In genomic region chr20:45053441-45054351, GRCh38 we compare ENCODE assay signal across 9 cellular contexts. TPM values are rescaled to one million over a fixed set of nuclear protein-coding genes. Genes with fewer than 3 reads are reported as not detected.
A peak's percentile ranks its signal among the peaks of the same experiment; 100 is the strongest.
DNase-seq lines count a peak whose midpoint lies in the region; ATAC-seq and TF ChIP-seq lines count a peak whose summit lies in the region.
"Had no signal": no experiment of that assay in that cellular context is flagged by ENCODE, and none has a peak within 500 bp of the region (broad histone marks: within the 10 kb centered on the region; RNA-seq: fewer than 3 reads in every experiment).

No MANE protein-coding gene starts in this region.

- peaks cover 84% of the 10 kb centered on the region for H3K4me1 Mint-ChIP-seq in activated CD8-positive, alpha-beta T cell treated with anti-CD3 and anti-CD28 coated beads for 36 hours (ENCODE audit: low read depth)
- peaks cover 50% of the 10 kb centered on the region for H3K4me1 Mint-ChIP-seq in memory B cell

- no peaks in the 10 kb centered on the region for H3K9me3 ChIP-seq in AG04450 (ENCODE audit: control insufficient read depth, insufficient read depth, low read length)

- intact Hi-C loops in activated CD8-positive, alpha-beta T cell treated with anti-CD3 and anti-CD28 coated beads for 36 hours (cut with micrococcal nuclease): no loop called here

- CTCF ChIA-PET in AG04450 (lab: Charles Lee): interaction anchor here (1.8 to 7.4 kb wide), 4 partner anchors 11 to 237 kb away, joined by 6 to 69 read pairs (median 22); no protein-coding TSS in a partner anchor
- CTCF ChIA-PET in activated CD8-positive, alpha-beta T cell treated with anti-CD3 and anti-CD28 coated beads for 36 hours (lab: Charles Lee): interaction anchor here (1.9 to 10.8 kb wide), 5 partner anchors 11 to 42 kb away, joined by 4 to 111 read pairs (median 9); no protein-coding TSS in a partner anchor

- TF ChIP-seq CTCF in AG04450 (IDR thresholded peaks at IDR 0.05; ENCODE audit: low read depth, low read length): no peak
- no peak for TF ChIP-seq CTCF in activated CD8-positive, alpha-beta T cell treated with anti-CD3 and anti-CD28 coated beads for 36 hours (IDR thresholded peaks at IDR 0.05)

- no peaks in the 10 kb centered on the region for H3K9me3 Mint-ChIP-seq in activated CD8-positive, alpha-beta T cell treated with anti-CD3 and anti-CD28 coated beads for 36 hours
- H3K9me3 Mint-ChIP-seq in memory B cell: no peaks in the 10 kb centered on the region
- H3K9me3 Mint-ChIP-seq: type B pancreatic cell had no signal

- POLR2A ChIA-PET in AG04450 (lab: Yijun Ruan, JAX): no interaction called here
- POLR2A ChIA-PET in activated CD8-positive, alpha-beta T cell treated with anti-CD3 and anti-CD28 coated beads for 36 hours (lab: Charles Lee): interaction anchor here (0.7 to 1.4 kb wide), 4 partner anchors 23 to 62 kb away, joined by 3 to 4 read pairs (median 3); no protein-coding TSS in a partner anchor

- DNase-seq in AG04450 (ENCODE audit: low read depth, low spot score) (no peak), memory B cell (ENCODE audit: low spot score in 2 of 2) (no peak), Ammon's horn (ENCODE audit: low spot score) (no peak), NCI-H510A treated with DMSO at 0.1 percent for 48 hours (lab: John Stamatoyannopoulos, UW) (no peak)
- peak; percentile 16 for DNase-seq in activated CD8-positive, alpha-beta T cell treated with anti-CD3 and anti-CD28 coated beads for 36 hours

- H3K4me3 ChIP-seq in AG04450 (ENCODE audit: low read depth, low read length): no peak overlapping the region

- H3K27me3 ChIP-seq in AG04450 (ENCODE audit: control insufficient read depth, insufficient read depth, low read length): no peaks in the 10 kb centered on the region

- no peak overlapping the region for H3K4me3 Mint-ChIP-seq in activated CD8-positive, alpha-beta T cell treated with anti-CD3 and anti-CD28 coated beads for 36 hours
- H3K4me3 Mint-ChIP-seq in memory B cell: peak overlapping the region; percentile 45
- H3K4me3 Mint-ChIP-seq: type B pancreatic cell had no signal

- H3K27ac ChIP-seq in AG04450 (ENCODE audit: low read depth, low read length): peak overlapping the region; percentile 11

- H3K36me3 Mint-ChIP-seq in activated CD8-positive, alpha-beta T cell treated with anti-CD3 and anti-CD28 coated beads for 36 hours (ENCODE audit: low read depth): peaks cover 64% of the 10 kb centered on the region
- peaks cover 23% of the 10 kb centered on the region for H3K36me3 Mint-ChIP-seq in memory B cell

- ATAC-seq in GM19397 (IDR thresholded peaks at IDR 0.05; ENCODE audit: unreplicated experiment): peak; percentile 20
- peak; percentile 20 for ATAC-seq in activated CD8-positive, alpha-beta T cell treated with anti-CD3 and anti-CD28 coated beads for 36 hours
- ATAC-seq in memory B cell (ENCODE audit: low read depth): no peak
- no peak for ATAC-seq in HG03565 (IDR thresholded peaks at IDR 0.05; ENCODE audit: unreplicated experiment)
- no peak for ATAC-seq in GM18511 (IDR thresholded peaks at IDR 0.05; ENCODE audit: unreplicated experiment)

- H3K27me3 Mint-ChIP-seq in activated CD8-positive, alpha-beta T cell treated with anti-CD3 and anti-CD28 coated beads for 36 hours: no peaks in the 10 kb centered on the region
- no peaks in the 10 kb centered on the region for H3K27me3 Mint-ChIP-seq in memory B cell
- H3K27me3 Mint-ChIP-seq: type B pancreatic cell had no signal

- peak overlapping the region; percentile 85 for H3K27ac Mint-ChIP-seq in activated CD8-positive, alpha-beta T cell treated with anti-CD3 and anti-CD28 coated beads for 36 hours
- H3K27ac Mint-ChIP-seq in memory B cell: peak overlapping the region; percentile 84
- H3K27ac Mint-ChIP-seq: type B pancreatic cell had no signal

RNA-seq across cellular contexts. Expression of gene KCNS1, which starts 47.2 kb away (rescaled TPM):
- polyA plus RNA-seq in AG04450 (2011; rRNA removed): 0.30 and 0.31 TPM in 2 replicates
- 0.28 and 0.56 TPM in 2 replicates for polyA minus RNA-seq in AG04450 (2011; rRNA and poly(A)+ RNA removed)
- under 1 TPM; 0.38 to 0.54 TPM for total RNA-seq in activated CD8-positive, alpha-beta T cell treated with anti-CD3 and anti-CD28 coated beads for 36 hours

Comparison
In these comparisons a context has a peak if more than half of its experiments do, and no peak if none do; other contexts are left out.
1. ATAC-seq: peak in GM19397 (single experiment) and activated CD8-positive, alpha-beta T cell treated with anti-CD3 and anti-CD28 coated beads for 36 hours (single experiment); none in memory B cell (single experiment), HG03565 (single experiment) and GM18511 (single experiment).